ENCODE assay signal across 16 cellular contexts in genomic region chr2:74779587-74780135, GRCh38. TPM values are rescaled to one million over a fixed set of nuclear protein-coding genes. Genes with fewer than 3 reads are reported as not detected.
DNase-seq lines count a peak whose midpoint lies in the region; ATAC-seq and TF ChIP-seq lines count a peak whose summit lies in the region.
"Had no signal": no experiment of that assay in that cellular context is flagged by ENCODE, and none has a peak within 500 bp of the region (broad histone marks: within the 10 kb centered on the region; RNA-seq: fewer than 3 reads in every experiment).

No MANE protein-coding gene starts in this region.

- H2AFZ ChIP-seq in PC-9, result no peak overlapping the region

- H3K9ac ChIP-seq in BLaER1, result no peak overlapping the region
- H3K9ac ChIP-seq in BLaER1 treated with 17β-estradiol and CSF1 and Interleukin-3, amounts not matched to agents 10 nM and 100 nM, result no peak overlapping the region

- no peaks in the 10 kb centered on the region for H3K36me3 ChIP-seq in BLaER1
- H3K36me3 ChIP-seq in BLaER1 treated with 17β-estradiol and CSF1 and Interleukin-3, amounts not matched to agents 10 nM and 100 nM, result no peaks in the 10 kb centered on the region
- H3K36me3 ChIP-seq in PC-9 (ENCODE audit: low read depth), result no peaks in the 10 kb centered on the region
- H3K36me3 ChIP-seq in lung (ENCODE audit: control insufficient read depth in 2 of 2, insufficient read depth in 2 of 2, low read length in 2 of 2), result no peaks in the 10 kb centered on the region
- no peaks in the 10 kb centered on the region for H3K36me3 ChIP-seq in H7 (replicated peaks; ENCODE audit: control insufficient read depth, insufficient read depth, low read length)
- H3K36me3 ChIP-seq: SJSA1 had no signal

- intact Hi-C loops in PC-9 (cut with micrococcal nuclease; ENCODE audit: unreplicated experiment), result no loop called here

- CTCF ChIA-PET in PC-9 (lab: Charles Lee), result no interaction called here

- H3K4me3 ChIP-seq in BLaER1, result no peak overlapping the region
- no peak overlapping the region for H3K4me3 ChIP-seq in BLaER1 treated with 17β-estradiol and CSF1 and Interleukin-3, amounts not matched to agents 10 nM and 100 nM
- no peak overlapping the region for H3K4me3 ChIP-seq in PC-9
- no peak overlapping the region for H3K4me3 ChIP-seq in lung
- H3K4me3 ChIP-seq in H7 (ENCODE audit: insufficient read depth, low read depth, low read length), result no peak overlapping the region
- H3K4me3 ChIP-seq: SJSA1 had no signal

- peaks cover 24% of the 10 kb centered on the region for H3K9me3 ChIP-seq in BLaER1
- H3K9me3 ChIP-seq in BLaER1 treated with 17β-estradiol and CSF1 and Interleukin-3, amounts not matched to agents 10 nM and 100 nM (replicated peaks in 1 of 11), result peaks cover 0 to 45% (median 20%) of the 10 kb centered on the region in 11 experiments; a peak in 17 of 22 replicates
- H3K9me3 ChIP-seq in PC-9 (ENCODE audit: insufficient read depth, low read depth), result no peaks in the 10 kb centered on the region
- H3K9me3 ChIP-seq in lung (ENCODE audit: control insufficient read depth in 2 of 2, insufficient read depth in 1 of 2, low read length in 1 of 2), result no peaks in the 10 kb centered on the region
- H3K9me3 ChIP-seq: SJSA1 had no signal

- H3K27ac ChIP-seq in BLaER1, result peak overlapping the region; percentile 88; the same call in 1 of the 2 replicates
- peak overlapping the region in 5 of 11 experiments; percentile 78 to 91 (median 85); a peak in 4 of 22 replicates for H3K27ac ChIP-seq in BLaER1 treated with 17β-estradiol and CSF1 and Interleukin-3, amounts not matched to agents 10 nM and 100 nM
- no peak overlapping the region for H3K27ac ChIP-seq in PC-9
- H3K27ac ChIP-seq in lung (ENCODE audit: low read depth in 1 of 2, low read length in 1 of 2), result no peak overlapping the region
- H3K27ac ChIP-seq: SJSA1 had no signal

- BruUV-seq in PC-9 (replicated peaks; lab: Mats Ljungman, UMichigan), result no TSS peak

- WGBS in lung, 2 donors, result 54 to 62% methylated on average over 4 of the region's 4 CpGs

- DNase-seq in PC-9 (peak; percentile 13 to 50), lung (ENCODE audit: low spot score) (peak; percentile 63), left lobe of liver (ENCODE audit: low spot score) (no peak), H7 (no peak)
- DNase-seq: ACHN, COR-L47, DND-41, IMR-90, NCI-H1417 treated with DMSO at 0.1 percent for 48 hours, NCI-H2081, NCI-H510A had no signal

- H4K20me1 ChIP-seq in BLaER1 (no peaks in the 10 kb centered on the region), PC-9 (ENCODE audit: insufficient read depth) (no peaks in the 10 kb centered on the region)
- H4K20me1 ChIP-seq in BLaER1 treated with 17β-estradiol and CSF1 and Interleukin-3, amounts not matched to agents 10 nM and 100 nM, result no peaks in the 10 kb centered on the region

- H3K4me1 ChIP-seq in BLaER1 (peaks cover 56% of the 10 kb centered on the region), PC-9 (replicated peaks; ENCODE audit: insufficient read depth) (no peaks in the 10 kb centered on the region), lung (ENCODE audit: control insufficient read depth in 2 of 2, insufficient read depth in 2 of 2, low read length in 2 of 2) (no peaks in the 10 kb centered on the region)
- H3K4me1 ChIP-seq in BLaER1 treated with 17β-estradiol and CSF1 and Interleukin-3, amounts not matched to agents 10 nM and 100 nM, result peaks cover 43 to 58% (median 52%) of the 10 kb centered on the region in 10 experiments
- H3K4me1 ChIP-seq: SJSA1 had no signal

- TF ChIP-seq CTCF in PC-9 (conservative IDR thresholded peaks at IDR 0.05) (no peak), lung (IDR thresholded peaks at IDR 0.05; ENCODE audit: control extremely low read depth, extremely low read depth) (no peak)

- H3K4me2 ChIP-seq in BLaER1 (peak overlapping the region; percentile 92), PC-9 (no peak overlapping the region)
- peak overlapping the region in 9 of 11 experiments; percentile 75 to 95 (median 91); a peak in 14 of 22 replicates for H3K4me2 ChIP-seq in BLaER1 treated with 17β-estradiol and CSF1 and Interleukin-3, amounts not matched to agents 10 nM and 100 nM

- peak; percentile 68 for ATAC-seq in lung (ENCODE audit: insufficient read depth, low FRiP score)
- no peak for ATAC-seq in HG03175 (IDR thresholded peaks at IDR 0.05; ENCODE audit: unreplicated experiment)
- ATAC-seq in left lobe of liver, result no peak
- ATAC-seq in HG03521 (IDR thresholded peaks at IDR 0.05; ENCODE audit: unreplicated experiment), result no peak

- H3F3A ChIP-seq in PC-9 (ENCODE audit: insufficient read depth, low read depth), result no peaks in the 10 kb centered on the region

- POLR2A ChIA-PET in PC-9 (lab: Charles Lee; ENCODE audit: unreplicated experiment), result no interaction called here

- no peaks in the 10 kb centered on the region for H3K79me2 ChIP-seq in PC-9 (ENCODE audit: low read depth)

- H3K27me3 ChIP-seq in BLaER1 (no peaks in the 10 kb centered on the region), PC-9 (ENCODE audit: insufficient read depth, low read depth) (no peaks in the 10 kb centered on the region), lung (ENCODE audit: control insufficient read depth, insufficient read depth) (no peaks in the 10 kb centered on the region), H7 (ENCODE audit: control insufficient read depth, insufficient read depth, low read length) (no peaks in the 10 kb centered on the region)
- no peaks in the 10 kb centered on the region for H3K27me3 ChIP-seq in BLaER1 treated with 17β-estradiol and CSF1 and Interleukin-3, amounts not matched to agents 10 nM and 100 nM
- H3K27me3 ChIP-seq: SJSA1 had no signal

- H3K9me2 ChIP-seq in PC-9 (ENCODE audit: insufficient read depth), result no peaks in the 10 kb centered on the region

RNA-seq across cellular contexts. Expression of gene HK2, which starts 54.3 kb away (rescaled TPM):
- total RNA-seq in PC-9 (2021) (7.8 and 13.5 TPM in 2 replicates), lung (10 to 100 TPM; 13.6 to 43.1 TPM), left lobe of liver (1.3 TPM)
- 10 to 100 TPM; 18.9 to 22.6 TPM for polyA plus RNA-seq in lung
- 10.7 and 16.2 TPM in 2 replicates for total RNA-seq in H7 (2014; rRNA removed; shearing (Covaris generic))

Comparison
In these comparisons a context has a peak if more than half of its experiments do, and no peak if none do; other contexts are left out.
1. DNase-seq: peak in PC-9 (2 of 2) and lung (single experiment); none in left lobe of liver (single experiment) and H7 (single experiment).